25 cellular contexts compared by ENCODE assay signal in the genomic region with DNA sequence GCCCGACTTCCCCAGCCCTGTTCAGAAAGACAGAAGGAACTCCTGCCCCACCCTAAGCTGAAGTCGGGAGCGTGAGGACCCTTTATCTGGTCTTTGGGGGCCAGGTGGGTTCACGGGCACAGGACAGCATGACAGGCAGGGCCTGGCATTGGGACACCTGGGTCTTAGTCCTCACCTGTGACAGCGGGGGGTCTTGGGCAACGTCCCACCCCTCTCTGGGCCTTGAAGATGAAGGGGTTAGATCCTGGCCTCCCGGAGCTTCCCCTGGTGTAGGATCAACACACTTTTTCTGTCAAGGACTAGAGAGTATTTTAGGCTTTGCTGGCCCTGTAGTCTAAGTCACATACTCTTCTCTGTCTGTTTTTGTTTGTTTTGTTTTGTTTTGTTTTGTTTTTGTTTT.
"Had no signal": no experiment of that assay in that cellular context is flagged by ENCODE, and none has a peak within 500 bp of the region (broad histone marks: within the 10 kb centered on the region; RNA-seq: fewer than 3 reads in every experiment).

No MANE protein-coding gene starts in this region.

- H3K36me3 Mint-ChIP-seq: naive thymus-derived CD8-positive, alpha-beta T cell; neural progenitor cell; stimulated activated effector memory CD8-positive, alpha-beta T cell treated with anti-CD3 and anti-CD28 coated beads, Interleukin-12 subunit alpha, Interleukin-12 subunit beta, amount 100 ng/mL, for 72 hours; type B pancreatic cell had no signal

- H3K27me3 ChIP-seq: neural progenitor cell, ovary, right atrium auricular region, uterus had no signal

- H2AFZ ChIP-seq: neural progenitor cell had no signal

- FAIRE-seq: islet of Langerhans, kidney had no signal

- H3K4me3 ChIP-seq: left lung, lower lobe of right lung, neural progenitor cell, ovary, right atrium auricular region, skin epidermis, suprapubic skin, thoracic aorta, tibial nerve, uterus had no signal

- H3K27me3 Mint-ChIP-seq: progenitor cell of endocrine pancreas, type B pancreatic cell had no signal

- H3K4me2 ChIP-seq: neural progenitor cell had no signal

- H3K27ac ChIP-seq: left lung, lower lobe of right lung, neural progenitor cell, ovary, right atrium auricular region, skin epidermis, suprapubic skin, thoracic aorta, tibial nerve, uterus had no signal

- H3K9me3 Mint-ChIP-seq: naive thymus-derived CD8-positive, alpha-beta T cell; nephron; neural progenitor cell; stimulated activated effector memory CD8-positive, alpha-beta T cell treated with anti-CD3 and anti-CD28 coated beads, Interleukin-12 subunit alpha, Interleukin-12 subunit beta, amount 100 ng/mL, for 72 hours; stimulated activated naive CD8-positive, alpha-beta T cell treated with anti-CD3 and anti-CD28 coated beads, Interleukin-15, Interleukin-2, amounts not matched to agents 100 ng/mL and 50 ng/mL, for 24 hours; type B pancreatic cell had no signal

- H3K4me1 Mint-ChIP-seq: naive thymus-derived CD8-positive, alpha-beta T cell; nephron; neural progenitor cell; stimulated activated effector memory CD8-positive, alpha-beta T cell treated with anti-CD3 and anti-CD28 coated beads, Interleukin-12 subunit alpha, Interleukin-12 subunit beta, amount 100 ng/mL, for 72 hours had no signal

- H3K9ac ChIP-seq: neural progenitor cell had no signal

- H3K36me3 ChIP-seq: left lung, lower lobe of right lung, neural progenitor cell, ovary, right atrium auricular region, suprapubic skin, thoracic aorta, tibial nerve, uterus had no signal

- H3K27ac Mint-ChIP-seq: naive thymus-derived CD8-positive, alpha-beta T cell; nephron; neural progenitor cell; progenitor cell of endocrine pancreas; stimulated activated effector memory CD8-positive, alpha-beta T cell treated with anti-CD3 and anti-CD28 coated beads, Interleukin-12 subunit alpha, Interleukin-12 subunit beta, amount 100 ng/mL, for 72 hours; stimulated activated naive CD8-positive, alpha-beta T cell treated with anti-CD3 and anti-CD28 coated beads, Interleukin-15, Interleukin-2, amounts not matched to agents 100 ng/mL and 50 ng/mL, for 24 hours; type B pancreatic cell had no signal

- H3K4me3 Mint-ChIP-seq: naive thymus-derived CD8-positive, alpha-beta T cell; nephron; neural progenitor cell; stimulated activated effector memory CD8-positive, alpha-beta T cell treated with anti-CD3 and anti-CD28 coated beads, Interleukin-12 subunit alpha, Interleukin-12 subunit beta, amount 100 ng/mL, for 72 hours; stimulated activated naive CD8-positive, alpha-beta T cell treated with anti-CD3 and anti-CD28 coated beads, Interleukin-15, Interleukin-2, amounts not matched to agents 100 ng/mL and 50 ng/mL, for 24 hours; type B pancreatic cell had no signal

- H3K9me3 ChIP-seq: left lung, lower lobe of right lung, ovary, right atrium auricular region, suprapubic skin, thoracic aorta, tibial nerve, uterus had no signal

- DNase-seq: hippocampal formation; kidney; left colon; lower lobe of right lung; mammary epithelial cell; mesenchymal stem cell; naive thymus-derived CD8-positive, alpha-beta T cell; ovary; stimulated activated CD4-positive, alpha-beta T cell treated with anti-CD3 and anti-CD28 coated beads, Interleukin-12 subunit alpha, Interleukin-12 subunit beta, amount 100 ng/mL, for 4 hours; stimulated activated CD4-positive, alpha-beta T cell treated with anti-CD3 and anti-CD28 coated beads, Interleukin-4, amount 100 ng/mL, for 24 hours; stimulated activated naive CD4-positive, alpha-beta T cell; uterus had no signal

- H3K4me1 ChIP-seq: left lung, lower lobe of right lung, neural progenitor cell, right atrium auricular region, suprapubic skin, tibial nerve, uterus had no signal
